16 cellular contexts compared by ENCODE assay signal in genomic region chr17:36459601-36460000, GRCh38. TPM values are rescaled to one million over a fixed set of nuclear protein-coding genes. Genes with fewer than 3 reads are reported as not detected.
DNase-seq lines count a peak whose midpoint lies in the region; ATAC-seq and TF ChIP-seq lines count a peak whose summit lies in the region.
"Had no signal": no experiment of that assay in that cellular context is flagged by ENCODE, and none has a peak within 500 bp of the region (broad histone marks: within the 10 kb centered on the region; RNA-seq: fewer than 3 reads in every experiment).

No MANE protein-coding gene starts in this region.

- TF ChIP-seq CTCF in foreskin keratinocyte (conservative IDR thresholded peaks at IDR 0.05): no peak

- H3K27ac ChIP-seq in foreskin keratinocyte: no peak overlapping the region
- H3K27ac ChIP-seq: BLaER1 treated with 17β-estradiol and CSF1 and Interleukin-3, amounts not matched to agents 10 nM and 100 nM had no signal

- DNase-seq in DMS79 treated with DMSO at 0.1 percent for 48 hours (lab: John Stamatoyannopoulos, UW) (peak; percentile 22), DMS79 (lab: John Stamatoyannopoulos, UW) (no peak), ecto neural progenitor cell (ENCODE audit: low spot score) (peak; percentile 46), mesenteric fat pad (ENCODE audit: low spot score) (peak; percentile 80), foreskin keratinocyte (no peak), anterior cingulate cortex (lab: John Stamatoyannopoulos, UW) (no peak)
- no peak for DNase-seq in activated effector memory CD4-positive, alpha-beta T cell treated with anti-CD3 and anti-CD28 coated beads, Interleukin-2, amount 50 U/mL, for 16 hours
- DNase-seq: 8988T; Calu3; CD8-positive, alpha-beta T cell; GF-D8; HFFc6; IMR-90 had no signal

- no peak for ATAC-seq in foreskin keratinocyte
- ATAC-seq: CD8-positive, alpha-beta T cell; GM23338; HCT116 had no signal

- H3K27me3 ChIP-seq in foreskin keratinocyte: peaks cover 5% of the 10 kb centered on the region
- H3K27me3 ChIP-seq: BLaER1 treated with 17β-estradiol and CSF1 and Interleukin-3, amounts not matched to agents 10 nM and 100 nM had no signal

- no peaks in the 10 kb centered on the region for H3K4me1 ChIP-seq in foreskin keratinocyte

RNA-seq across cellular contexts. Expression of gene ZNHIT3, which starts 26.9 kb away (rescaled TPM):
- total RNA-seq in mesenteric fat pad: 19.1 TPM
- 44.8 and 46.9 TPM in 2 replicates for total RNA-seq in foreskin keratinocyte
- 53.5 and 58.7 TPM in 2 replicates for polyA plus RNA-seq in foreskin keratinocyte

Comparison
In these comparisons a context has a peak if more than half of its experiments do, and no peak if none do; other contexts are left out.
1. DNase-seq: peak in DMS79 treated with DMSO at 0.1 percent for 48 hours (single experiment), ecto neural progenitor cell (single experiment) and mesenteric fat pad (single experiment); none in DMS79 (single experiment), foreskin keratinocyte (0 of 2), activated effector memory CD4-positive, alpha-beta T cell treated with anti-CD3 and anti-CD28 coated beads, Interleukin-2, amount 50 U/mL, for 16 hours (single experiment) and anterior cingulate cortex (0 of 58).